Comparison of ENCODE assay signal across 18 cellular contexts in the genomic region with DNA sequence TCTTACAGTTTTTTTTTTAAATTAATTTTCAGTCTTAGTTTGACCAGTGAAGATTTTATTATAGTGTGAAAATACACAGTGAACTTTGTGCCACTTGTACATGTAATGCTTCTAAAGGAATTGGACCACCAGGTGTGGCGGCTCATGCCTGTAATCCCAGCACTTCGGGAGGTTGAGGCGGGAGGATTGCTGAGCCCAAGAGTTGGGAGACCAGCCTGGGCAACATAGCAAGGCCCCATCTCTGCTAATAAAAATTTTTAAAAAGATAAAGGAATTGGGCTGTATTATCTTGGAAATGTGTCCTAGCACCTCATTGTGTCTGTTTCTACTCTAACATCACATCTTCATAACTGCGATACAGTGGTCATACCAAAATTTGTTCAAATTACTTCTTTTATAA. TPM values are rescaled to one million over a fixed set of nuclear protein-coding genes. Genes with fewer than 3 reads are reported as not detected.
A peak's percentile ranks its signal among the peaks of the same experiment; 100 is the strongest.
DNase-seq lines count a peak whose midpoint lies in the region; ATAC-seq and TF ChIP-seq lines count a peak whose summit lies in the region.
"Had no signal": no experiment of that assay in that cellular context is flagged by ENCODE, and none has a peak within 500 bp of the region (broad histone marks: within the 10 kb centered on the region; RNA-seq: fewer than 3 reads in every experiment).

No MANE protein-coding gene starts in this region.

- POLR2A ChIA-PET in CD4-positive, alpha-beta memory T cell (lab: Charles Lee; ENCODE audit: partially characterized antibody), result interaction anchor here (1.1 to 10.8 kb wide), 4 partner anchors 9 to 91 kb away, joined by 3 to 225 read pairs (median 10); a partner anchor contains a TSS

- H3K27me3 ChIP-seq in BLaER1 treated with 17β-estradiol and CSF1 and Interleukin-3, amounts not matched to agents 10 nM and 100 nM, result no peaks in the 10 kb centered on the region
- no peaks in the 10 kb centered on the region for H3K27me3 ChIP-seq in CD4-positive, alpha-beta memory T cell (ENCODE audit: insufficient read depth, low read length)
- no peaks in the 10 kb centered on the region for H3K27me3 ChIP-seq in neural progenitor cell
- H3K27me3 ChIP-seq: body of pancreas had no signal

- CTCF ChIA-PET in CD4-positive, alpha-beta memory T cell (lab: Charles Lee; ENCODE audit: partially characterized antibody), result interaction anchor here (1.2 to 7.7 kb wide), 2 partner anchors 17 to 62 kb away, joined by 4 to 48 read pairs; a partner anchor contains a TSS

- H3K4me1 ChIP-seq in BLaER1 treated with 17β-estradiol and CSF1 and Interleukin-3, amounts not matched to agents 10 nM and 100 nM, result peaks cover 39 to 73% (median 47%) of the 10 kb centered on the region in 10 experiments
- H3K4me1 ChIP-seq in CD4-positive, alpha-beta memory T cell (ENCODE audit: insufficient read depth, low read length), result peaks cover 80% of the 10 kb centered on the region
- H3K4me1 ChIP-seq in neural progenitor cell, result peaks cover 12% of the 10 kb centered on the region
- H3K4me1 ChIP-seq: Caco-2 had no signal

- peaks cover 0 to 4% (median 0%) of the 10 kb centered on the region in 11 experiments; a peak in 3 of 22 replicates for H3K9me3 ChIP-seq in BLaER1 treated with 17β-estradiol and CSF1 and Interleukin-3, amounts not matched to agents 10 nM and 100 nM (replicated peaks in 1 of 11)
- H3K9me3 ChIP-seq in CD4-positive, alpha-beta memory T cell (ENCODE audit: control insufficient read depth in 1 of 2, low read length in 2 of 2), result no peaks in the 10 kb centered on the region
- no peaks in the 10 kb centered on the region for H3K9me3 ChIP-seq in neural progenitor cell (ENCODE audit: low read depth)
- H3K9me3 ChIP-seq: body of pancreas, Caco-2 had no signal

- no peaks in the 10 kb centered on the region for H3K9me3 Mint-ChIP-seq in CD4-positive, alpha-beta memory T cell
- H3K9me3 Mint-ChIP-seq in activated naive CD8-positive, alpha-beta T cell treated with anti-CD3 and anti-CD28 coated beads, Interleukin-2, amount 50 U/mL, for 24 hours, result no peaks in the 10 kb centered on the region
- H3K9me3 Mint-ChIP-seq in nephron (no peaks in the 10 kb centered on the region), neural progenitor cell (peaks cover 20% of the 10 kb centered on the region)
- H3K9me3 Mint-ChIP-seq: activated T-helper 1 cell treated with anti-CD3 and anti-CD28 coated beads, Interleukin-12 subunit alpha, Interleukin-12 subunit beta, Interleukin-2, Interleukin-4 antibody, amounts not matched to agents 30 ng/mL and 10 ng/mL and 1 ng/mL, durations not matched to agents 14 hours and 24 hours and 36 hours; HFFc6 had no signal

- peaks cover 33 to 86% (median 53%) of the 10 kb centered on the region in 4 donors for H3K4me1 Mint-ChIP-seq in CD4-positive, alpha-beta memory T cell
- peaks cover 67% of the 10 kb centered on the region for H3K4me1 Mint-ChIP-seq in activated naive CD8-positive, alpha-beta T cell treated with anti-CD3 and anti-CD28 coated beads, Interleukin-2, amount 50 U/mL, for 24 hours
- H3K4me1 Mint-ChIP-seq in nephron (peaks cover 19% of the 10 kb centered on the region), neural progenitor cell (peaks cover 7% of the 10 kb centered on the region)

- peak overlapping the region in 2 of 11 experiments; percentile 28 to 98; a peak in 2 of 22 replicates for H3K9ac ChIP-seq in BLaER1 treated with 17β-estradiol and CSF1 and Interleukin-3, amounts not matched to agents 10 nM and 100 nM
- no peak overlapping the region for H3K9ac ChIP-seq in neural progenitor cell

- H3F3A ChIP-seq in neural progenitor cell (ENCODE audit: low read depth), result peaks cover 13% of the 10 kb centered on the region

- no peak overlapping the region for H2AFZ ChIP-seq in neural progenitor cell (replicated peaks)

- intact Hi-C loops in CD4-positive, alpha-beta memory T cell (cut with micrococcal nuclease), result no loop called here

- peak overlapping the region in 1 of 10 experiments; percentile 16; a peak in 1 of 20 replicates for H3K4me3 ChIP-seq in BLaER1 treated with 17β-estradiol and CSF1 and Interleukin-3, amounts not matched to agents 10 nM and 100 nM
- H3K4me3 ChIP-seq in CD4-positive, alpha-beta memory T cell (ENCODE audit: low read length in 2 of 2), result no peak overlapping the region
- no peak overlapping the region for H3K4me3 ChIP-seq in neural progenitor cell
- H3K4me3 ChIP-seq: body of pancreas had no signal

- H4K20me1 ChIP-seq in BLaER1 treated with 17β-estradiol and CSF1 and Interleukin-3, amounts not matched to agents 10 nM and 100 nM, result peaks cover 78 to 87% (median 83%) of the 10 kb centered on the region in 11 experiments
- peaks cover 83% of the 10 kb centered on the region for H4K20me1 ChIP-seq in neural progenitor cell (ENCODE audit: low read depth)

- H3K36me3 ChIP-seq in BLaER1 treated with 17β-estradiol and CSF1 and Interleukin-3, amounts not matched to agents 10 nM and 100 nM, result peaks cover 19 to 64% (median 49%) of the 10 kb centered on the region in 11 experiments
- no peaks in the 10 kb centered on the region for H3K36me3 ChIP-seq in CD4-positive, alpha-beta memory T cell (ENCODE audit: insufficient read depth, low read length)
- peaks cover 8% of the 10 kb centered on the region for H3K36me3 ChIP-seq in neural progenitor cell

- DNase-seq in CD4-positive, alpha-beta memory T cell, result no peak
- DNase-seq in activated naive CD8-positive, alpha-beta T cell treated with anti-CD3 and anti-CD28 coated beads, Interleukin-2, amount 50 U/mL, for 24 hours, result no peak
- DNase-seq in T-helper 9 cell (no peak), neural progenitor cell (ENCODE audit: low spot score) (no peak), retina (no peak)
- DNase-seq: activated CD4-positive, alpha-beta T cell treated with anti-CD3 and anti-CD28 coated beads for 1 hour; body of pancreas; Caco-2; DMS79 treated with DMSO at 0.1 percent for 48 hours; HFFc6; Karpas-422; mesenchymal stem cell; NCI-H1694 treated with DMSO at 0.1 percent for 48 hours; NCI-H69; nephron progenitor cell had no signal

- peak overlapping the region in 4 of 7 donors; percentile 15 to 99 (median 38) for H3K27ac Mint-ChIP-seq in CD4-positive, alpha-beta memory T cell
- peak overlapping the region; percentile 64 for H3K27ac Mint-ChIP-seq in activated naive CD8-positive, alpha-beta T cell treated with anti-CD3 and anti-CD28 coated beads, Interleukin-2, amount 50 U/mL, for 24 hours
- H3K27ac Mint-ChIP-seq in nephron (no peak overlapping the region), neural progenitor cell (no peak overlapping the region)
- H3K27ac Mint-ChIP-seq: activated T-helper 1 cell treated with anti-CD3 and anti-CD28 coated beads, Interleukin-12 subunit alpha, Interleukin-12 subunit beta, Interleukin-2, Interleukin-4 antibody, amounts not matched to agents 30 ng/mL and 10 ng/mL and 1 ng/mL, durations not matched to agents 14 hours and 24 hours and 36 hours; HFFc6; nephron progenitor cell had no signal

- peak overlapping the region in 6 of 8 donors; percentile 17 to 65 (median 28) for H3K4me3 Mint-ChIP-seq in CD4-positive, alpha-beta memory T cell
- peak overlapping the region; percentile 14 for H3K4me3 Mint-ChIP-seq in activated naive CD8-positive, alpha-beta T cell treated with anti-CD3 and anti-CD28 coated beads, Interleukin-2, amount 50 U/mL, for 24 hours
- H3K4me3 Mint-ChIP-seq in nephron (peak overlapping the region in 2 of 3 experiments; percentile 32 to 34), neural progenitor cell (no peak overlapping the region)
- H3K4me3 Mint-ChIP-seq: activated T-helper 1 cell treated with anti-CD3 and anti-CD28 coated beads, Interleukin-12 subunit alpha, Interleukin-12 subunit beta, Interleukin-2, Interleukin-4 antibody, amounts not matched to agents 30 ng/mL and 10 ng/mL and 1 ng/mL, durations not matched to agents 14 hours and 24 hours and 36 hours; HFFc6; nephron progenitor cell had no signal

- H3K36me3 Mint-ChIP-seq in CD4-positive, alpha-beta memory T cell, result peaks cover 2 to 29% of the 10 kb centered on the region in 2 donors
- peaks cover 10% of the 10 kb centered on the region for H3K36me3 Mint-ChIP-seq in activated naive CD8-positive, alpha-beta T cell treated with anti-CD3 and anti-CD28 coated beads, Interleukin-2, amount 50 U/mL, for 24 hours (ENCODE audit: low read depth)
- H3K36me3 Mint-ChIP-seq in nephron (ENCODE audit: low read depth) (peaks cover 42% of the 10 kb centered on the region), neural progenitor cell (peaks cover 36% of the 10 kb centered on the region)

- no peaks in the 10 kb centered on the region for H3K27me3 Mint-ChIP-seq in CD4-positive, alpha-beta memory T cell
- no peaks in the 10 kb centered on the region for H3K27me3 Mint-ChIP-seq in activated naive CD8-positive, alpha-beta T cell treated with anti-CD3 and anti-CD28 coated beads, Interleukin-2, amount 50 U/mL, for 24 hours
- peaks cover under 1% of the 10 kb centered on the region for H3K27me3 Mint-ChIP-seq in nephron (ENCODE audit: low read depth)
- peaks cover 6% of the 10 kb centered on the region for H3K27me3 Mint-ChIP-seq in neural progenitor cell (ENCODE audit: insufficient read depth, low read depth)

- peaks cover 89% of the 10 kb centered on the region for H3K79me2 ChIP-seq in neural progenitor cell (ENCODE audit: low read depth)

- no peak for ATAC-seq in activated naive CD8-positive, alpha-beta T cell treated with anti-CD3 and anti-CD28 coated beads, Interleukin-2, amount 50 U/mL, for 24 hours
- ATAC-seq: body of pancreas had no signal

- peak overlapping the region; percentile 31 to 99 (median 92); a peak in 19 of 22 replicates for H3K4me2 ChIP-seq in BLaER1 treated with 17β-estradiol and CSF1 and Interleukin-3, amounts not matched to agents 10 nM and 100 nM
- H3K4me2 ChIP-seq in neural progenitor cell, result no peak overlapping the region

- H3K27ac ChIP-seq in BLaER1 treated with 17β-estradiol and CSF1 and Interleukin-3, amounts not matched to agents 10 nM and 100 nM, result no peak overlapping the region; a peak in 1 of 22 replicates
- no peak overlapping the region for H3K27ac ChIP-seq in CD4-positive, alpha-beta memory T cell (ENCODE audit: low read depth, low read length)
- H3K27ac ChIP-seq in neural progenitor cell, result no peak overlapping the region

- TF ChIP-seq CTCF in nephron (IDR thresholded peaks at IDR 0.05; ENCODE audit: unreplicated experiment in 3 of 3) (no peak), neural progenitor cell (IDR thresholded peaks at IDR 0.05) (no peak)

RNA-seq across cellular contexts. Expression of a gene that starts 3.8 kb away (rescaled TPM):
- 100 to 1,000 TPM; 282 to 287 TPM for total RNA-seq in CD4-positive, alpha-beta memory T cell
- 100 to 1,000 TPM; 180 to 181 TPM for polyA plus RNA-seq in CD4-positive, alpha-beta memory T cell
- 376 and 400 TPM in 2 replicates for total RNA-seq in neural progenitor cell (ENCODE audit: low replicate concordance)

RNA-seq across cellular contexts. Expression of a gene that starts 15.2 kb away (rescaled TPM):
- total RNA-seq in CD4-positive, alpha-beta memory T cell, result 1 to 10 TPM; 8.0 to 9.7 TPM
- 10 to 100 TPM in 1 of 2 donors, 1 to 10 TPM in 1; 9.7 to 10.4 TPM for polyA plus RNA-seq in CD4-positive, alpha-beta memory T cell
- 10.3 and 23.6 TPM in 2 replicates for total RNA-seq in neural progenitor cell (ENCODE audit: low replicate concordance)

RNA-seq across cellular contexts. Expression of a gene that starts 53.4 kb away (rescaled TPM):
- total RNA-seq in CD4-positive, alpha-beta memory T cell, result 10 to 100 TPM; 29.6 to 31.6 TPM
- polyA plus RNA-seq in CD4-positive, alpha-beta memory T cell, result 10 to 100 TPM; 10.0 to 10.5 TPM
- 19.8 and 26.4 TPM in 2 replicates for total RNA-seq in neural progenitor cell (ENCODE audit: low replicate concordance)

Comparison
In these comparisons a context has a peak if more than half of its experiments do, and no peak if none do; other contexts are left out.
1. H3K27ac Mint-ChIP-seq: peak in CD4-positive, alpha-beta memory T cell (4 of 7) and activated naive CD8-positive, alpha-beta T cell treated with anti-CD3 and anti-CD28 coated beads, Interleukin-2, amount 50 U/mL, for 24 hours (single experiment); none in nephron (0 of 3) and neural progenitor cell (single experiment).